ENCODE assay signal across 9 cellular contexts in the genomic region with DNA sequence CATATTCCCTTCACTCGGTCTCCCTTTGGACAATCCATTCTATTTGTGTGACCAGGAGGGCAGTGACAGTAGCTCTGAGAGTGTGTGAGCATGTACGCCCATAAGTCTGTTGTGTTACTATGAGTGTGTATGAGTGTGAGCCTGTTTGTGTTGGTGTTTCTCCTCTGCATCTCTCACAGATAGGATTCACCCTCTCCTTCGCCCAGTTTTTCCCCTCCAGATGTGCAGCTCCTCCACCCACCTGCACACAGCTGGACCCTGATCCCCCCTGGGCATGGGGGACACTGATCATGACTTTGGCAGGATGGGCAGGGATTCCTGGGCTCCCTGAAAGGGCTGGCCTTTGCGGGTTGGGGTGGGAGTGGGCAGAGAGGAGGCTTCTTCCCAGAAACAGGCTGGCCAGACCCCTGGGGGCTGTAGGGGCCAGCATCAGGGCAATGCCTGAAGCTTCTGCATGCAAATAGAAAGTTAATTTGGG. TPM values are rescaled to one million over a fixed set of nuclear protein-coding genes. Genes with fewer than 3 reads are reported as not detected.
DNase-seq lines count a peak whose midpoint lies in the region; ATAC-seq and TF ChIP-seq lines count a peak whose summit lies in the region.
"Had no signal": no experiment of that assay in that cellular context is flagged by ENCODE, and none has a peak within 500 bp of the region (broad histone marks: within the 10 kb centered on the region; RNA-seq: fewer than 3 reads in every experiment).

No MANE protein-coding gene starts in this region.

- TF ChIP-seq POLR2A in Peyer's patch (IDR thresholded peaks at IDR 0.05) (no peak), ovary (IDR thresholded peaks at IDR 0.05) (no peak)

- ATAC-seq in GM18873 (IDR thresholded peaks at IDR 0.05; ENCODE audit: low FRiP score, unreplicated experiment) = no peak

- intact Hi-C loops in CD14-positive monocyte (cut with micrococcal nuclease) (no loop called here), ovary (cut with DNase I) (no loop called here)

- no peaks in the 10 kb centered on the region for H3K36me3 Mint-ChIP-seq in CD14-positive monocyte

- H3K4me3 ChIP-seq in Peyer's patch (peak overlapping the region in 2 of 4 donors; percentile 52 to 53), ovary (peak overlapping the region; percentile 38)

- DNase-seq in CD14-positive monocyte (ENCODE audit: low spot score) (no peak), Peyer's patch (peak in 1 of 3 donors; percentile 6), epithelial cell of prostate (ENCODE audit: low read depth, low spot score) (no peak), ovary (peak in 2 of 5 donors; percentile 37), ACHN (no peak), COLO829 (ENCODE audit: low spot score) (no peak), nucleus accumbens (lab: John Stamatoyannopoulos, UW) (no peak)

- no peaks in the 10 kb centered on the region for H3K9me3 ChIP-seq in Peyer's patch
- no peaks in the 10 kb centered on the region for H3K9me3 ChIP-seq in ovary

- 20 to 40% (median 25%) methylated on average over 4 of the region's 4 CpGs for WGBS in ovary, 3 donors

- H3K4me1 ChIP-seq in Peyer's patch = peaks cover 0 to 46% (median 4%) of the 10 kb centered on the region in 4 donors
- H3K4me1 ChIP-seq in ovary (ENCODE audit: insufficient read depth) = peaks cover 30% of the 10 kb centered on the region

- peaks cover 0 to 4% (median 0%) of the 10 kb centered on the region in 7 donors for H3K9me3 Mint-ChIP-seq in CD14-positive monocyte

- no peak for TF ChIP-seq CTCF in CD14-positive monocyte (IDR thresholded peaks at IDR 0.05)
- no peak for TF ChIP-seq CTCF in Peyer's patch (IDR thresholded peaks at IDR 0.05)
- no peak for TF ChIP-seq CTCF in ovary (IDR thresholded peaks at IDR 0.05)

- TF ChIP-seq EP300 in ovary (IDR thresholded peaks at IDR 0.05) = no peak

- H3K36me3 ChIP-seq in Peyer's patch (peaks cover 0 to 14% (median 0%) of the 10 kb centered on the region in 3 donors), ovary (no peaks in the 10 kb centered on the region)

- H3K27ac Mint-ChIP-seq in CD14-positive monocyte = no peak overlapping the region

- peaks cover 24% of the 10 kb centered on the region for H3K4me1 Mint-ChIP-seq in CD14-positive monocyte

- peak overlapping the region; percentile 76 to 88 for H3K4me3 Mint-ChIP-seq in CD14-positive monocyte

- in situ Hi-C loops in ACHN (cut with HindIII; ENCODE audit: low pct_ligation_motif_present, low pct_unique_long_range_greater_than_20kb, low sequenced_read_pairs) = no loop called here

- peak overlapping the region; percentile 23 to 81 (median 68) for H3K27ac ChIP-seq in Peyer's patch
- peak overlapping the region; percentile 80 for H3K27ac ChIP-seq in epithelial cell of prostate
- H3K27ac ChIP-seq in ovary = peak overlapping the region; percentile 37 to 69

- H3K27me3 ChIP-seq in Peyer's patch (no peaks in the 10 kb centered on the region), ovary (no peaks in the 10 kb centered on the region)

- peaks cover 20 to 33% (median 24%) of the 10 kb centered on the region in 3 donors for H3K27me3 Mint-ChIP-seq in CD14-positive monocyte (ENCODE audit: low read depth in 3 of 3)

RNA-seq across cellular contexts. Expression of a gene that starts 14.5 kb away (rescaled TPM):
- polyA plus RNA-seq in CD14-positive monocyte (not detected), ovary (10 to 100 TPM; 46.2 to 73.7 TPM)
- total RNA-seq in Peyer's patch (100 to 1,000 TPM in 2 of 4 donors, 10 to 100 TPM in 2; 32.4 to 380 (median 93.8) TPM), ovary (100 to 1,000 TPM in 5 of 7 donors, 10 to 100 TPM in 2; 69.4 to 265 (median 139) TPM)

RNA-seq across cellular contexts. Expression of a gene that starts 49.7 kb away (rescaled TPM):
- polyA plus RNA-seq in CD14-positive monocyte (100 to 1,000 TPM in 1 of 2 donors, 10 to 100 TPM in 1; 79.7 to 101 TPM), ovary (100 to 1,000 TPM in 1 of 2 donors, 10 to 100 TPM in 1; 67.3 to 154 TPM)
- total RNA-seq in Peyer's patch (100 to 1,000 TPM in 2 of 4 donors, 10 to 100 TPM in 2; 54.5 to 116 (median 91.0) TPM), ovary (100 to 1,000 TPM in 5 of 7 donors, 10 to 100 TPM in 2; 60.2 to 151 (median 125) TPM)

RNA-seq across cellular contexts. Expression of a gene that starts 56.2 kb away (rescaled TPM):
- polyA plus RNA-seq in CD14-positive monocyte (1 to 10 TPM; 2.8 to 4.8 TPM), ovary (10 to 100 TPM; 22.8 to 53.1 TPM)
- total RNA-seq in Peyer's patch (10 to 100 TPM; 12.5 to 32.2 (median 14.4) TPM), ovary (10 to 100 TPM; 22.2 to 42.6 (median 27.9) TPM)

RNA-seq across cellular contexts. Expression of a gene that starts 57.5 kb away (rescaled TPM):
- not detected for polyA plus RNA-seq in CD14-positive monocyte
- total RNA-seq in Peyer's patch = 10 to 100 TPM; 18.9 to 53.4 (median 32.6) TPM
- total RNA-seq in ovary = under 1 TPM in 1 of 7 donors, not detected in 6; 0.10 TPM
- under 1 TPM in 1 of 2 donors, not detected in 1; 0.48 TPM for polyA plus RNA-seq in ovary
- total RNA-seq: HT1080 had no signal
